15 cellular contexts compared by ENCODE assay signal in the genomic region with DNA sequence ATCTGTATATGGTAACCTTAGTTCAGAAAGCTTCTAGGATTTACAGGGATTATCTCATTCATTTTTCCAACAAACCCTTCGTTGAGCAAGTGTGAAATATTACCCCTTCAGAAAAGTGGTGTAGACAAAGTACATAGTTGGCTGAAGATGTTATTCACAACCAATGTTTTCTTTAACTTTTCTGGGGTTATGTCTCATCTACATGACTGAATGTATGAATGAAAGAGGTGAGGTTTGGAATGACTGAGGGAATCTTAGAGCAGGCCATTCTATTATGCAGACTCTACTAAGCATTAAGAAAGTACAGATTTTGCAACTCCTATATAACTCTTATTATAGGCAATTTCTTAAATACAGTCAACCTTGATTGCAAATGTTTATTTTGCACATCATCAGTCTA.
DNase-seq lines count a peak whose midpoint lies in the region; ATAC-seq and TF ChIP-seq lines count a peak whose summit lies in the region.
"Had no signal": no experiment of that assay in that cellular context is flagged by ENCODE, and none has a peak within 500 bp of the region (broad histone marks: within the 10 kb centered on the region; RNA-seq: fewer than 3 reads in every experiment).

No MANE protein-coding gene starts in this region.

- H3K9me3 ChIP-seq in breast epithelium: no peaks in the 10 kb centered on the region

- no TSS peak for BruUV-seq in MCF 10A (replicated peaks; lab: Mats Ljungman, UMichigan)

- H3K4me1 ChIP-seq in breast epithelium: no peaks in the 10 kb centered on the region

- TF ChIP-seq POLR2A in breast epithelium (IDR thresholded peaks at IDR 0.05): no peak

- POLR2A ChIA-PET in MCF 10A (lab: Yijun Ruan, JAX): interaction anchor here (0.7 to 1.8 kb wide), 12 partner anchors 17 to 695 kb away, joined by 3 to 6 read pairs (median 4); partner anchors contain the start of genes NDFIP2 and SPRY2

- H3K36me3 Mint-ChIP-seq in MCF 10A (ENCODE audit: insufficient read depth, unreplicated experiment): no peaks in the 10 kb centered on the region
- no peaks in the 10 kb centered on the region for H3K36me3 Mint-ChIP-seq in nephron (ENCODE audit: low read depth)
- no peaks in the 10 kb centered on the region for H3K36me3 Mint-ChIP-seq in T-helper 2 cell treated with Interferon-gamma antibody and Interleukin-4, amounts not matched to agents 5 μg/mL and 100 μg/mL, for 36 hours (ENCODE audit: low read depth)
- H3K36me3 Mint-ChIP-seq: IgD-negative memory B cell had no signal

- H3K4me3 ChIP-seq in breast epithelium: no peak overlapping the region
- H3K4me3 ChIP-seq in brain microvascular endothelial cell (ENCODE audit: low read depth, low read length): no peak overlapping the region

- H3K27ac Mint-ChIP-seq in MCF 10A (ENCODE audit: low read depth, unreplicated experiment) (peak overlapping the region; percentile 53), nephron (peak overlapping the region; percentile 88 to 95 (median 92))
- no peak overlapping the region for H3K27ac Mint-ChIP-seq in T-helper 2 cell treated with Interferon-gamma antibody and Interleukin-4, amounts not matched to agents 5 μg/mL and 100 μg/mL, for 36 hours
- H3K27ac Mint-ChIP-seq: B cell, IgD-negative memory B cell had no signal

- DNase-seq in MCF 10A (ENCODE audit: unreplicated experiment): no peak
- no peak for DNase-seq in breast epithelium (ENCODE audit: low spot score in 2 of 2)
- no peak for DNase-seq in cerebellar cortex (ENCODE audit: low spot score)
- DNase-seq in HK-2 (ENCODE audit: unreplicated experiment): no peak
- no peak for DNase-seq in brain microvascular endothelial cell
- DNase-seq in T-helper 2 cell treated with Interferon-gamma antibody and Interleukin-4, amounts not matched to agents 5 μg/mL and 100 μg/mL, for 36 hours (ENCODE audit: low spot score): no peak
- DNase-seq: GF-D8, GOT3, Karpas-422, NCI-H1092 treated with DMSO at 0.1 percent for 48 hours, NCI-H524 had no signal

- TF ChIP-seq CTCF in MCF 10A (IDR thresholded peaks at IDR 0.05; ENCODE audit: unreplicated experiment) (no peak), breast epithelium (IDR thresholded peaks at IDR 0.05) (no peak), nephron (IDR thresholded peaks at IDR 0.05; ENCODE audit: unreplicated experiment in 3 of 3) (no peak), brain microvascular endothelial cell (IDR thresholded peaks at IDR 0.05; ENCODE audit: low read depth, low read length, missing control alignments) (no peak)

- intact Hi-C loops in MCF 10A (cut with micrococcal nuclease): no loop called here
- intact Hi-C loops in breast epithelium (cut with DNase I; ENCODE audit: low total_unique reads): no loop called here

- H3K36me3 ChIP-seq in breast epithelium: no peaks in the 10 kb centered on the region
- no peaks in the 10 kb centered on the region for H3K36me3 ChIP-seq in brain microvascular endothelial cell (replicated peaks)

- no peaks in the 10 kb centered on the region for H3K27me3 ChIP-seq in breast epithelium
- no peaks in the 10 kb centered on the region for H3K27me3 ChIP-seq in brain microvascular endothelial cell (replicated peaks)

- H3K27ac ChIP-seq in breast epithelium (no peak overlapping the region), brain microvascular endothelial cell (no peak overlapping the region)

- no peaks in the 10 kb centered on the region for H3K9me3 Mint-ChIP-seq in MCF 10A (ENCODE audit: unreplicated experiment)
- H3K9me3 Mint-ChIP-seq in nephron: no peaks in the 10 kb centered on the region
- H3K9me3 Mint-ChIP-seq in T-helper 2 cell treated with Interferon-gamma antibody and Interleukin-4, amounts not matched to agents 5 μg/mL and 100 μg/mL, for 36 hours: no peaks in the 10 kb centered on the region

- H3K27me3 Mint-ChIP-seq in MCF 10A (ENCODE audit: insufficient read depth, unreplicated experiment) (no peaks in the 10 kb centered on the region), nephron (ENCODE audit: low read depth) (no peaks in the 10 kb centered on the region)
- no peaks in the 10 kb centered on the region for H3K27me3 Mint-ChIP-seq in T-helper 2 cell treated with Interferon-gamma antibody and Interleukin-4, amounts not matched to agents 5 μg/mL and 100 μg/mL, for 36 hours (ENCODE audit: low read depth)

- peaks cover 12% of the 10 kb centered on the region for H3K4me1 Mint-ChIP-seq in MCF 10A (ENCODE audit: insufficient read depth, unreplicated experiment)
- peaks cover 62% of the 10 kb centered on the region for H3K4me1 Mint-ChIP-seq in nephron
- H3K4me1 Mint-ChIP-seq in T-helper 2 cell treated with Interferon-gamma antibody and Interleukin-4, amounts not matched to agents 5 μg/mL and 100 μg/mL, for 36 hours (ENCODE audit: low read depth): no peaks in the 10 kb centered on the region
- H3K4me1 Mint-ChIP-seq: B cell, IgD-negative memory B cell had no signal

- ATAC-seq in esophagus mucosa: peak; percentile 32

- in situ Hi-C loops in brain microvascular endothelial cell (cut with HindIII; ENCODE audit: low pct_ligation_motif_present, low sequenced_read_pairs): no loop called here

- H3K4me3 Mint-ChIP-seq in MCF 10A (ENCODE audit: unreplicated experiment) (no peak overlapping the region), nephron (no peak overlapping the region)
- no peak overlapping the region for H3K4me3 Mint-ChIP-seq in T-helper 2 cell treated with Interferon-gamma antibody and Interleukin-4, amounts not matched to agents 5 μg/mL and 100 μg/mL, for 36 hours
- H3K4me3 Mint-ChIP-seq: B cell, IgD-negative memory B cell had no signal

- CTCF ChIA-PET in MCF 10A (lab: Yijun Ruan, JAX): interaction anchor here (0.6 to 1.4 kb wide), 6 partner anchors 17 to 694 kb away, joined by 3 read pairs; no protein-coding TSS in a partner anchor
